Comparison of ENCODE assay signal across 14 cellular contexts in the genomic region with DNA sequence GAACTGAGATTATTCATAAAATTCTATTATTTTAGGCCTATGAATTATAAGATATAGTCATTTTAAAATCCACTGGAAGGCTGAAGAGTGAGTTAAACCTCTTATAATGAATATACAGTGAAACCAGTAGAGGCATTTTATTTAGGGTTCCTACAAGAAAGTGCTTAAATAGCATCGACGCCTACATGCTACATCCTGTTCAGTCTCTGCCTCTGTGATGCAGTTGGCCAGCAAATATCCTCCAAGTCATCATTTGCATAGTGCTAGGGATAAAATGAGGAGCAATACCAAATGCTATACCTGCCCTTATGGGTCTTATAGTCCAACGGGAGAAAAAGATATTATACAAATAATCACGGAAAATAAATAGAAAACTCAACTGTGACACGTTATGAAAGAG. TPM values are rescaled to one million over a fixed set of nuclear protein-coding genes. Genes with fewer than 3 reads are reported as not detected.
DNase-seq lines count a peak whose midpoint lies in the region; ATAC-seq, FAIRE-seq and TF ChIP-seq lines count a peak whose summit lies in the region.
"Had no signal": no experiment of that assay in that cellular context is flagged by ENCODE, and none has a peak within 500 bp of the region (broad histone marks: within the 10 kb centered on the region; RNA-seq: fewer than 3 reads in every experiment).

No MANE protein-coding gene starts in this region.

- peak; percentile 55 for ATAC-seq in HG02884 (IDR thresholded peaks at IDR 0.05; ENCODE audit: unreplicated experiment)
- ATAC-seq in activated T-helper 17 cell treated with anti-CD3 and anti-CD28 coated beads, Interleukin-2, amount 50 U/mL, for 72 hours (replicated peaks) = peak; percentile 69

- POLR2A ChIA-PET in OCI-LY7 (lab: Charles Lee) = no interaction called here

- H3K4me3 ChIP-seq in DOHH2 (ENCODE audit: low read length) (no peak overlapping the region), mesenchymal stem cell (ENCODE audit: insufficient read depth in 1 of 2, low read depth in 1 of 2, low read length in 2 of 2) (no peak overlapping the region), OCI-LY7 (ENCODE audit: low read depth, low read length, poor library complexity, severe bottlenecking) (no peak overlapping the region), SJCRH30 (no peak overlapping the region)

- H2BK15ac ChIP-seq in mesenchymal stem cell (ENCODE audit: low read depth, poor library complexity, severe bottlenecking) = no peak overlapping the region

- H3K36me3 ChIP-seq in DOHH2 (ENCODE audit: control insufficient read depth, low read length) (peaks cover 50% of the 10 kb centered on the region), mesenchymal stem cell (ENCODE audit: control insufficient read depth in 1 of 2, insufficient read depth in 2 of 2, low read depth in 1 of 2, low read length in 2 of 2) (peaks cover 4 to 80% of the 10 kb centered on the region in 2 experiments), OCI-LY7 (ENCODE audit: insufficient read depth, low read length) (peaks cover 50% of the 10 kb centered on the region; the same call in 1 of the 2 replicates), SJCRH30 (no peaks in the 10 kb centered on the region; the same call in 1 of the 2 replicates)

- no peak overlapping the region for H4K8ac ChIP-seq in mesenchymal stem cell (ENCODE audit: low read length)

- H3K36me3 Mint-ChIP-seq in activated T-helper 17 cell treated with anti-CD3 and anti-CD28 coated beads, Interleukin-2, amount 50 U/mL, for 72 hours (ENCODE audit: low read depth) = peaks cover 82% of the 10 kb centered on the region

- no peak overlapping the region for H3K4me3 Mint-ChIP-seq in activated T-helper 17 cell treated with anti-CD3 and anti-CD28 coated beads, Interleukin-2, amount 50 U/mL, for 72 hours
- H3K4me3 Mint-ChIP-seq: CD14-positive monocyte had no signal

- H2BK120ac ChIP-seq in mesenchymal stem cell (ENCODE audit: low read depth, low read length) = no peak overlapping the region

- H3F3A ChIP-seq in DOHH2 (ENCODE audit: control insufficient read depth, insufficient read depth) = 0 out of 2 replicates have a peak, but pooled peaks cover 3% of the 10 kb centered on the region

- no peaks in the 10 kb centered on the region for H3K79me1 ChIP-seq in mesenchymal stem cell (replicated peaks; ENCODE audit: low read length, poor library complexity, severe bottlenecking)

- H3K9me3 Mint-ChIP-seq in activated T-helper 17 cell treated with anti-CD3 and anti-CD28 coated beads, Interleukin-2, amount 50 U/mL, for 72 hours = no peaks in the 10 kb centered on the region
- H3K9me3 Mint-ChIP-seq: CD14-positive monocyte had no signal

- DNase-seq in mesenchymal stem cell (no peak), RCC 7860 (ENCODE audit: low spot score) (no peak), midbrain (lab: John Stamatoyannopoulos, UW) (no peak), OCI-LY7 (ENCODE audit: low spot score) (no peak), SJCRH30 (no peak)
- DNase-seq: GOT3, NCI-H1417, NCI-H1930, NCI-H2171, NCI-H510A had no signal

- no peak overlapping the region for H2BK5ac ChIP-seq in mesenchymal stem cell (ENCODE audit: low read depth, low read length, poor library complexity, severe bottlenecking)

- H2AFZ ChIP-seq in mesenchymal stem cell (ENCODE audit: low read depth, low read length) (no peak overlapping the region), OCI-LY7 (ENCODE audit: low read length) (no peak overlapping the region)

- H3K9me2 ChIP-seq in DOHH2 (replicated peaks; ENCODE audit: control insufficient read depth, low read length) = no peaks in the 10 kb centered on the region
- no peaks in the 10 kb centered on the region for H3K9me2 ChIP-seq in OCI-LY7 (ENCODE audit: insufficient read depth, low read length)

- peaks cover under 1% of the 10 kb centered on the region for H3K4me1 Mint-ChIP-seq in activated T-helper 17 cell treated with anti-CD3 and anti-CD28 coated beads, Interleukin-2, amount 50 U/mL, for 72 hours

- no peaks in the 10 kb centered on the region for H3K27me3 Mint-ChIP-seq in activated T-helper 17 cell treated with anti-CD3 and anti-CD28 coated beads, Interleukin-2, amount 50 U/mL, for 72 hours

- H3K9me3 ChIP-seq in DOHH2 (ENCODE audit: control insufficient read depth, insufficient read depth, low read length) (no peaks in the 10 kb centered on the region), mesenchymal stem cell (ENCODE audit: control insufficient read depth, low read length) (no peaks in the 10 kb centered on the region), OCI-LY7 (ENCODE audit: low read length) (no peaks in the 10 kb centered on the region), SJCRH30 (replicated peaks) (no peaks in the 10 kb centered on the region)

- no peak overlapping the region for H3K18ac ChIP-seq in mesenchymal stem cell (ENCODE audit: low read depth in 1 of 2, low read length in 2 of 2)

- H2AK5ac ChIP-seq in mesenchymal stem cell (ENCODE audit: low read length, severe bottlenecking) = no peak overlapping the region

- 0 out of 2 replicates have a peak overlapping the region, but pooled peaks have one; percentile 11 for H3K4me2 ChIP-seq in DOHH2 (ENCODE audit: low read length)
- no peak overlapping the region for H3K4me2 ChIP-seq in mesenchymal stem cell (ENCODE audit: low read length, poor library complexity, severe bottlenecking)
- H3K4me2 ChIP-seq in OCI-LY7 (ENCODE audit: low read length) = no peak overlapping the region

- H3K23ac ChIP-seq in mesenchymal stem cell (ENCODE audit: low read length in 2 of 2) = no peak overlapping the region

- H3K79me2 ChIP-seq in DOHH2 (ENCODE audit: control insufficient read depth, low read length) (no peaks in the 10 kb centered on the region), OCI-LY7 (ENCODE audit: insufficient read depth, low read depth, low read length) (no peaks in the 10 kb centered on the region)

- H4K20me1 ChIP-seq in DOHH2 (ENCODE audit: control insufficient read depth, insufficient read depth, low read depth, low read length) (no peaks in the 10 kb centered on the region), OCI-LY7 (ENCODE audit: insufficient read depth, low read length) (no peaks in the 10 kb centered on the region)

- no peak overlapping the region for H2BK12ac ChIP-seq in mesenchymal stem cell (ENCODE audit: low read length in 2 of 2)

- no peak overlapping the region for H4K91ac ChIP-seq in mesenchymal stem cell (ENCODE audit: low read length)

- no peak for FAIRE-seq in RCC 7860 (lab: Jason Lieb, UNC)

- H3K27ac ChIP-seq in DOHH2 (ENCODE audit: low read depth, low read length) = no peak overlapping the region
- H3K27ac ChIP-seq in mesenchymal stem cell (ENCODE audit: low read length, poor library complexity, severe bottlenecking) = no peak overlapping the region
- no peak overlapping the region for H3K27ac ChIP-seq in OCI-LY7 (ENCODE audit: low read depth, low read length, poor library complexity, severe bottlenecking)
- no peak overlapping the region for H3K27ac ChIP-seq in SJCRH30

- 100% methylated on average over 3 of the region's 5 CpGs for WGBS in mesenchymal stem cell

- intact Hi-C loops in OCI-LY7 (cut with micrococcal nuclease; ENCODE audit: unreplicated experiment) = no loop called here

- H3K4me1 ChIP-seq in DOHH2 (ENCODE audit: control insufficient read depth, low read length) (peaks cover 14% of the 10 kb centered on the region), mesenchymal stem cell (ENCODE audit: control insufficient read depth, insufficient read depth, low read depth, low read length) (no peaks in the 10 kb centered on the region), OCI-LY7 (ENCODE audit: insufficient read depth, low read length, poor library complexity, severe bottlenecking) (peaks cover 6% of the 10 kb centered on the region), SJCRH30 (no peaks in the 10 kb centered on the region)

- H3K4ac ChIP-seq in mesenchymal stem cell (ENCODE audit: low read depth in 1 of 2, low read length in 2 of 2) = no peak overlapping the region

- peak overlapping the region; percentile 16 for H3K27ac Mint-ChIP-seq in activated T-helper 17 cell treated with anti-CD3 and anti-CD28 coated beads, Interleukin-2, amount 50 U/mL, for 72 hours

- H3K14ac ChIP-seq in mesenchymal stem cell (ENCODE audit: low read length in 2 of 2) = no peak overlapping the region

- no peak for TF ChIP-seq CTCF in DOHH2 (IDR thresholded peaks at IDR 0.05; ENCODE audit: low read depth, low read length, poor library complexity, severe bottlenecking)
- TF ChIP-seq CTCF in OCI-LY7 (conservative IDR thresholded peaks at IDR 0.05; ENCODE audit: low read length) = no peak

- CTCF ChIA-PET in OCI-LY7 (lab: Charles Lee; ENCODE audit: unreplicated experiment) = no interaction called here

- BruUV-seq in OCI-LY7 (replicated peaks; lab: Mats Ljungman, UMichigan) = no TSS peak

- no peaks in the 10 kb centered on the region for H3K27me3 ChIP-seq in DOHH2 (ENCODE audit: control insufficient read depth, low read length)
- H3K27me3 ChIP-seq in mesenchymal stem cell (ENCODE audit: control insufficient read depth in 1 of 2, insufficient read depth in 1 of 2, low read length in 2 of 2) = no peaks in the 10 kb centered on the region
- no peaks in the 10 kb centered on the region for H3K27me3 ChIP-seq in SJCRH30

- peak overlapping the region; percentile 41 for H3K9ac ChIP-seq in mesenchymal stem cell (ENCODE audit: low read length)

RNA-seq across cellular contexts. Expression of a gene that starts 59.6 kb away (rescaled TPM):
- total RNA-seq in activated T-helper 17 cell treated with anti-CD3 and anti-CD28 coated beads, Interleukin-2, amount 50 U/mL, for 72 hours = 10 to 100 TPM; 11.7 to 20.4 TPM
- 52.7 TPM for polyA plus RNA-seq in mesenchymal stem cell (2013, experiment 1 of 2)
- polyA plus RNA-seq in mesenchymal stem cell (2013, experiment 2 of 2) = 58.0 TPM
- total RNA-seq in OCI-LY7 (2014; rRNA removed; shearing (Covaris generic)) = 15.7 and 19.5 TPM in 2 replicates
- 27.4 and 27.7 TPM in 2 replicates for total RNA-seq in OCI-LY7 (2022)
- 12.1 and 12.7 TPM in 2 replicates for total RNA-seq in SJCRH30 (2014; rRNA removed; shearing (Covaris generic))
